19 cellular contexts compared by ENCODE assay signal in the genomic region with DNA sequence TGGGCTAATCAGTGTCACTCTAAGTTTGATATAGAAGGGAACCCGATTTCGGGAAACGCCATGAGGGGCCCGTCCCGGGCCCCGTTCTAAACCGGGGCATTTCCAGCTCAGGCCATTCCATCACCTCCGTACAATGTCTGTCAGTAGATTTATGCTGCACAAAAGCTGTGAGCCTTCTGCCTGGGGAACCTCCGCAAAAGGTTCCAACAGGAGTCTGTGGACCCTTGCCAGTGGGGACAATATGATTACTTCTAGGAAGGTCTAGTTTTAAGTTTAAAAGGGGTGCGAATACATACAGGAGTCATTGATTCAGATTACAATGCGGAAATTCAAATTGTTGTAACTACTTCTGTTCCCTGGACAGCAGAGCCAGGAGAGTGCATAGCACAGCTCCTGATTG. TPM values are rescaled to one million over a fixed set of nuclear protein-coding genes. Genes with fewer than 3 reads are reported as not detected.
A peak's percentile ranks its signal among the peaks of the same experiment; 100 is the strongest.
DNase-seq lines count a peak whose midpoint lies in the region; ATAC-seq, FAIRE-seq and TF ChIP-seq lines count a peak whose summit lies in the region.
"Had no signal": no experiment of that assay in that cellular context is flagged by ENCODE, and none has a peak within 500 bp of the region (broad histone marks: within the 10 kb centered on the region; RNA-seq: fewer than 3 reads in every experiment).

No MANE protein-coding gene starts in this region.

- H3K9ac ChIP-seq in colonic mucosa (ENCODE audit: low read depth in 2 of 2, low read length in 2 of 2), result no peak overlapping the region

- H3K27me3 ChIP-seq in colonic mucosa (no peaks in the 10 kb centered on the region), upper lobe of left lung (no peaks in the 10 kb centered on the region)

- TF ChIP-seq EP300 in upper lobe of left lung (IDR thresholded peaks at IDR 0.05), result no peak

- H3K36me3 ChIP-seq in colonic mucosa (no peaks in the 10 kb centered on the region), upper lobe of left lung (no peaks in the 10 kb centered on the region)

- H3K27ac Mint-ChIP-seq in activated CD4-positive, alpha-beta T cell treated with anti-CD3 and anti-CD28 coated beads, Interleukin-2, amount 10 ng/mL, durations not matched to agents 24 days and 14 days, result peak overlapping the region; percentile 36
- no peak overlapping the region for H3K27ac Mint-ChIP-seq in mesothelial cell of epicardium
- H3K27ac Mint-ChIP-seq: activated naive CD8-positive, alpha-beta T cell treated with anti-CD3 and anti-CD28 coated beads, Interleukin-2, amount 50 U/mL, for 24 hours had no signal

- H3K9me3 Mint-ChIP-seq in activated CD4-positive, alpha-beta T cell treated with anti-CD3 and anti-CD28 coated beads, Interleukin-2, amount 10 ng/mL, durations not matched to agents 24 days and 14 days, result no peaks in the 10 kb centered on the region
- no peaks in the 10 kb centered on the region for H3K9me3 Mint-ChIP-seq in mesothelial cell of epicardium
- H3K9me3 Mint-ChIP-seq: activated naive CD8-positive, alpha-beta T cell treated with anti-CD3 and anti-CD28 coated beads, Interleukin-2, amount 50 U/mL, for 24 hours; activated T-cell treated with anti-CD3 and anti-CD28 coated beads, Interleukin-2, amount 50 U/mL, for 24 hours had no signal

- no peak for ATAC-seq in upper lobe of left lung (ENCODE audit: low FRiP score in 2 of 2)
- ATAC-seq: activated naive CD8-positive, alpha-beta T cell treated with anti-CD3 and anti-CD28 coated beads, Interleukin-2, amount 50 U/mL, for 24 hours; mucosa of descending colon; Panc1 had no signal

- H3K27me3 Mint-ChIP-seq in activated CD4-positive, alpha-beta T cell treated with anti-CD3 and anti-CD28 coated beads, Interleukin-2, amount 10 ng/mL, durations not matched to agents 24 days and 14 days, result no peaks in the 10 kb centered on the region
- H3K27me3 Mint-ChIP-seq in mesothelial cell of epicardium (ENCODE audit: low read depth), result no peaks in the 10 kb centered on the region
- H3K27me3 Mint-ChIP-seq: activated naive CD8-positive, alpha-beta T cell treated with anti-CD3 and anti-CD28 coated beads, Interleukin-2, amount 50 U/mL, for 24 hours; activated T-cell treated with anti-CD3 and anti-CD28 coated beads, Interleukin-2, amount 50 U/mL, for 24 hours had no signal

- 40 to 50% methylated on average over 11 of the region's 11 CpGs for WGBS in upper lobe of left lung, 2 donors

- H3K4me1 ChIP-seq in colonic mucosa (peaks cover 7% of the 10 kb centered on the region), upper lobe of left lung (peaks cover 34 to 58% (median 42%) of the 10 kb centered on the region in 4 donors)

- FAIRE-seq in frontal cortex (lab: Jason Lieb, UNC), result no peak

- peaks cover 62% of the 10 kb centered on the region for H3K4me1 Mint-ChIP-seq in activated CD4-positive, alpha-beta T cell treated with anti-CD3 and anti-CD28 coated beads, Interleukin-2, amount 10 ng/mL, durations not matched to agents 24 days and 14 days
- H3K4me1 Mint-ChIP-seq in mesothelial cell of epicardium, result peaks cover 43% of the 10 kb centered on the region

- H3K27ac ChIP-seq in colonic mucosa (peak overlapping the region; percentile 20), upper lobe of left lung (peak overlapping the region; percentile 21 to 78 (median 59))

- H3K9me3 ChIP-seq in colonic mucosa (no peaks in the 10 kb centered on the region), upper lobe of left lung (no peaks in the 10 kb centered on the region)
- H3K9me3 ChIP-seq: mucosa of descending colon had no signal

- intact Hi-C loops in activated CD4-positive, alpha-beta T cell treated with anti-CD3 and anti-CD28 coated beads, Interleukin-2, amount 10 ng/mL, durations not matched to agents 24 days and 14 days (cut with micrococcal nuclease), result no loop called here
- intact Hi-C loops in colonic mucosa (cut with DNase I), result no loop called here

- DNase-seq in activated CD4-positive, alpha-beta T cell treated with anti-CD3 and anti-CD28 coated beads, Interleukin-2, amount 10 ng/mL, durations not matched to agents 24 days and 14 days, result no peak
- no peak for DNase-seq in activated CD4-positive, alpha-beta T cell treated with anti-CD3 and anti-CD28 coated beads for 1 hour
- DNase-seq in colonic mucosa (no peak), mesothelial cell of epicardium (ENCODE audit: low spot score in 2 of 2, unreplicated experiment in 2 of 2) (no peak), upper lobe of left lung (no peak), frontal cortex (ENCODE audit: low spot score in 2 of 2) (no peak), AML-193 (lab: John Stamatoyannopoulos, UW) (no peak), erythroblast (lab: John Stamatoyannopoulos, UW) (no peak)
- DNase-seq: 8988T; activated naive CD8-positive, alpha-beta T cell treated with anti-CD3 and anti-CD28 coated beads, Interleukin-2, amount 50 U/mL, for 24 hours; activated T-cell treated with anti-CD3 and anti-CD28 coated beads, Interleukin-2, amount 50 U/mL, for 24 hours; COR-L47; GDM1; KBM-7; mucosa of descending colon; NCI-H1436; NCI-H526 treated with DMSO at 0.1 percent for 48 hours; stimulated activated CD4-positive, alpha-beta T cell treated with anti-CD3 and anti-CD28 coated beads, Interleukin-2, amount 100 ng/mL, for 48 hours had no signal

- H3K4me3 ChIP-seq in colonic mucosa, result no peak overlapping the region
- H3K4me3 ChIP-seq in upper lobe of left lung, result peak overlapping the region in 1 of 4 donors; percentile 3
- H3K4me3 ChIP-seq: mucosa of descending colon had no signal

- no peak for TF ChIP-seq POLR2A in upper lobe of left lung (IDR thresholded peaks at IDR 0.05)
- TF ChIP-seq POLR2A in erythroblast (IDR thresholded peaks at IDR 0.05; ENCODE audit: low read length), result no peak

- H3K36me3 Mint-ChIP-seq in activated CD4-positive, alpha-beta T cell treated with anti-CD3 and anti-CD28 coated beads, Interleukin-2, amount 10 ng/mL, durations not matched to agents 24 days and 14 days (ENCODE audit: low read depth), result peaks cover 12% of the 10 kb centered on the region
- H3K36me3 Mint-ChIP-seq in mesothelial cell of epicardium, result no peaks in the 10 kb centered on the region

- no peak overlapping the region for H3K4me3 Mint-ChIP-seq in activated CD4-positive, alpha-beta T cell treated with anti-CD3 and anti-CD28 coated beads, Interleukin-2, amount 10 ng/mL, durations not matched to agents 24 days and 14 days
- peak overlapping the region; percentile 14 for H3K4me3 Mint-ChIP-seq in mesothelial cell of epicardium
- H3K4me3 Mint-ChIP-seq: activated naive CD8-positive, alpha-beta T cell treated with anti-CD3 and anti-CD28 coated beads, Interleukin-2, amount 50 U/mL, for 24 hours; activated T-cell treated with anti-CD3 and anti-CD28 coated beads, Interleukin-2, amount 50 U/mL, for 24 hours had no signal

- TF ChIP-seq CTCF in colonic mucosa (IDR thresholded peaks at IDR 0.05), result no peak
- TF ChIP-seq CTCF in mesothelial cell of epicardium (IDR thresholded peaks at IDR 0.05; ENCODE audit: unreplicated experiment), result no peak
- TF ChIP-seq CTCF in upper lobe of left lung (IDR thresholded peaks at IDR 0.05), result no peak

RNA-seq across cellular contexts. Expression of a gene that starts 57.6 kb away (rescaled TPM):
- total RNA-seq in activated CD4-positive, alpha-beta T cell treated with anti-CD3 and anti-CD28 coated beads, Interleukin-2, amount 10 ng/mL, durations not matched to agents 24 days and 14 days, result 150 and 153 TPM in 2 replicates
- total RNA-seq in colonic mucosa, result 10 to 100 TPM; 47.2 to 58.6 TPM
- 49.3 to 59.1 TPM (median 50.4 TPM) in 3 replicates for total RNA-seq in mesothelial cell of epicardium
- total RNA-seq in upper lobe of left lung, result 100 to 1,000 TPM in 2 of 6 donors, 10 to 100 TPM in 4; 82.8 to 161 (median 96.8) TPM
- 28.1 TPM for total RNA-seq in frontal cortex
